ENCODE assay signal across 26 cellular contexts in the genomic region with DNA sequence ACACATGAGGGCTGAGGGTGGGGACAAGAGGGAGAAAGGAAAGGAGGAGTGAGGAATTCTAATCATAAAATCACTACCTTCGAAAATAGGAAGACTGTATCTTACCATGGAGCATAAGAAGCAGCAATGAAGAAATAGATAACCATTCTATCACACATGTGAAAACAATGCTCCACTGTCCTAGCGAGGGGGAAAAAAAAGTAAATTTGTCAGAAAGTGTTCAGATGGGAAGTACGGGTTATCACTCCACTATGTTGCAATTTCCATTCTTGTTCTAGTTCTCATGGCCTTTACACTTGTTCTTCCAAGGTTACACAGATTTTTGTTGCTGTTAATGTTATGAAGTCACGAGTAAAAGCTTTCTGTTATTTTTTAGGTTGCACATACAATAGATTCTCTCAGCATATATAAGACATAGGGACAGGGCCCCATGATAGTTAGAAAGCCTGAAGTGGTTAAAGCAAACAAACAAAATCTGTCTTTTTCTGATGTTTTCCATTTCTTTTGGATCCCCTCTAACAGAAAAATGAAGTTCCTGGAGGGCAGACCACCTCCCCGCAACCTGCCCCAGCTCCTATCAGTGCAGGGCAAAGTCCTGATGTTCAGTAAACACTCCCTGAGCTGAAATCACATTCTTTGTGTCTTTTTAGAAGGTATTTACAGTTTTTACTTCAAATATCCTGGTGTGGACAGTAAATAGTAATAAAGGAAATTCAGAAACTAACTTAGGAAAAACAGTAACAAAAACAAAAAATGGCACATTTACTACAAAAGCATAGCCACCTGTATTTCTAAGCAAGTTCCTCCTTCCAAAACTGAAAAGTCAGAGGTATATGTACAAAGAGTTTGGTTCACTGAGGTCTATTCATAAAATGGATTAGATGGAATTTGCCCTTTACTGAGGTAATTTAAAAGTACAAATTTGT.
"Had no signal": no experiment of that assay in that cellular context is flagged by ENCODE, and none has a peak within 500 bp of the region (broad histone marks: within the 10 kb centered on the region; RNA-seq: fewer than 3 reads in every experiment).

No MANE protein-coding gene starts in this region.

- H3K27me3 Mint-ChIP-seq: activated naive CD8-positive, alpha-beta T cell treated with anti-CD3 and anti-CD28 coated beads, Interleukin-2, amount 10 ng/mL, durations not matched to agents 7 days and 5 days; naive thymus-derived CD4-positive, alpha-beta T cell had no signal

- H3K9me3 Mint-ChIP-seq: activated naive CD4-positive, alpha-beta T cell treated with anti-CD3 and anti-CD28 coated beads for 36 hours; activated naive CD8-positive, alpha-beta T cell treated with anti-CD3 and anti-CD28 coated beads, Interleukin-2, amount 10 ng/mL, durations not matched to agents 7 days and 5 days; naive thymus-derived CD4-positive, alpha-beta T cell; neural progenitor cell had no signal

- H3K4me2 ChIP-seq: neural progenitor cell had no signal

- H3K27me3 ChIP-seq: esophagus muscularis mucosa, heart right ventricle, neural progenitor cell, right atrium auricular region, transverse colon, uterus had no signal

- H3K4me1 Mint-ChIP-seq: naive thymus-derived CD4-positive, alpha-beta T cell; neural progenitor cell had no signal

- H3K4me1 ChIP-seq: neural progenitor cell, parathyroid adenoma, right atrium auricular region, uterus had no signal

- H3K4me3 Mint-ChIP-seq: activated naive CD4-positive, alpha-beta T cell treated with anti-CD3 and anti-CD28 coated beads for 36 hours; activated naive CD8-positive, alpha-beta T cell treated with anti-CD3 and anti-CD28 coated beads, Interleukin-2, amount 10 ng/mL, durations not matched to agents 7 days and 5 days; naive thymus-derived CD4-positive, alpha-beta T cell; neural progenitor cell had no signal

- H3K9me3 ChIP-seq: esophagus muscularis mucosa, heart right ventricle, right atrium auricular region, transverse colon, uterus had no signal

- H3K79me2 ChIP-seq: parathyroid adenoma had no signal

- H3K36me3 ChIP-seq: uterus had no signal

- ATAC-seq: activated CD4-positive, CD25-positive, alpha-beta regulatory T cell treated with anti-CD3 and anti-CD28 coated beads, Interleukin-2, amount 50 U/mL, for 24 hours; heart right ventricle; left cardiac atrium; naive thymus-derived CD4-positive, alpha-beta T cell had no signal

- DNase-seq: activated CD4-positive, alpha-beta T cell treated with anti-CD3 and anti-CD28 coated beads for 48 hours; activated CD4-positive, alpha-beta T cell treated with anti-CD3 and anti-CD28 coated beads, Interleukin-2, amount 50 U/mL, for 48 hours; activated CD8-positive, alpha-beta memory T cell treated with anti-CD3 and anti-CD28 coated beads for 24 hours; activated effector memory CD4-positive, alpha-beta T cell treated with anti-CD3 and anti-CD28 coated beads, Interleukin-2, amount 50 U/mL, for 16 hours; activated naive CD4-positive, alpha-beta T cell treated with anti-CD3 and anti-CD28 coated beads for 36 hours; activated naive CD8-positive, alpha-beta T cell treated with anti-CD3 and anti-CD28 coated beads, Interleukin-2, amount 10 ng/mL, durations not matched to agents 7 days and 5 days; amygdala; caudate nucleus; foreskin melanocyte; heart right ventricle; islet precursor cell; left cardiac atrium; midbrain; naive thymus-derived CD4-positive, alpha-beta T cell; occipital lobe; stimulated activated CD4-positive, alpha-beta T cell treated with anti-CD3 and anti-CD28 coated beads, Interleukin-15, amount 100 ng/mL, for 24 hours; stimulated activated CD4-positive, alpha-beta T cell treated with anti-CD3 and anti-CD28 coated beads, Interleukin-2, amount 100 ng/mL, for 24 hours; stimulated activated naive CD4-positive, alpha-beta T cell; T-helper 9 cell; transverse colon; uterus had no signal

- H3K4me3 ChIP-seq: esophagus muscularis mucosa, heart right ventricle, neural progenitor cell, right atrium auricular region, transverse colon, uterus had no signal

- H3K27ac ChIP-seq: esophagus muscularis mucosa, heart right ventricle, neural progenitor cell, parathyroid adenoma, right atrium auricular region, transverse colon, uterus had no signal

- H3K27ac Mint-ChIP-seq: activated naive CD4-positive, alpha-beta T cell treated with anti-CD3 and anti-CD28 coated beads for 36 hours; activated naive CD8-positive, alpha-beta T cell treated with anti-CD3 and anti-CD28 coated beads, Interleukin-2, amount 10 ng/mL, durations not matched to agents 7 days and 5 days; neural progenitor cell had no signal

- H2AFZ ChIP-seq: neural progenitor cell, parathyroid adenoma had no signal
